In genomic region chr9:20620658-20621552, GRCh38 we compare ENCODE assay signal across 8 cellular contexts. TPM values are rescaled to one million over a fixed set of nuclear protein-coding genes. Genes with fewer than 3 reads are reported as not detected.
A peak's percentile ranks its signal among the peaks of the same experiment; 100 is the strongest.
DNase-seq lines count a peak whose midpoint lies in the region; ATAC-seq and TF ChIP-seq lines count a peak whose summit lies in the region.

No MANE protein-coding gene starts in this region.

- H3K27me3 Mint-ChIP-seq in nephron progenitor cell (ENCODE audit: low read depth, poor library complexity), result peaks cover 5% of the 10 kb centered on the region

- peak overlapping the region; percentile 81 for H3K27ac ChIP-seq in DND-41 (ENCODE audit: low read length)

- peaks cover 15% of the 10 kb centered on the region for H4K20me1 ChIP-seq in DND-41 (ENCODE audit: insufficient read depth, low read length)

- no peaks in the 10 kb centered on the region for H3K36me3 Mint-ChIP-seq in nephron progenitor cell (ENCODE audit: low read depth)

- H3K4me1 ChIP-seq in DND-41 (ENCODE audit: insufficient read depth, low read length), result peaks cover 61% of the 10 kb centered on the region

- peaks cover 7% of the 10 kb centered on the region; the same call in 1 of the 2 replicates for H3K36me3 ChIP-seq in DND-41 (ENCODE audit: insufficient read depth, low read length)

- TF ChIP-seq CTCF in DND-41 (IDR thresholded peaks at IDR 0.05; ENCODE audit: borderline replicate concordance, extremely low read depth, low read length, poor library complexity, severe bottlenecking) (no peak), fibroblast of pulmonary artery (IDR thresholded peaks at IDR 0.05; ENCODE audit: low read length, missing control alignments) (no peak), nephron progenitor cell (IDR thresholded peaks at IDR 0.05) (no peak)

- peak overlapping the region; percentile 96 for H3K4me2 ChIP-seq in DND-41 (ENCODE audit: insufficient read depth, low read length)

- H3K4me3 Mint-ChIP-seq in nephron progenitor cell, result peak overlapping the region; percentile 90

- H3K4me3 ChIP-seq in DND-41 (ENCODE audit: low read depth in 1 of 2, low read length in 2 of 2) (peak overlapping the region; percentile 78 to 89), fibroblast of pulmonary artery (replicated peaks; ENCODE audit: low read depth, low read length) (peak overlapping the region; percentile 66)

- DNase-seq in DND-41 (peak; percentile 57), NCI-H526 (lab: John Stamatoyannopoulos, UW) (peak; percentile 51 to 75), fibroblast of pulmonary artery (ENCODE audit: low read depth) (peak; percentile 48), nephron progenitor cell (peak; percentile 35), superior temporal gyrus (ENCODE audit: extremely low spot score) (peak; percentile 47)
- peak; percentile 21 to 42 for DNase-seq in activated T-helper 1 cell treated with anti-CD3 and anti-CD28 coated beads, Interleukin-2, amount 50 U/mL, for 16 hours (ENCODE audit: low read depth in 1 of 2, low spot score in 1 of 2)

- H3K27ac Mint-ChIP-seq in nephron progenitor cell, result peak overlapping the region; percentile 99

- peaks cover 57% of the 10 kb centered on the region for H3K79me2 ChIP-seq in DND-41 (ENCODE audit: insufficient read depth, low read length)

- peak overlapping the region; percentile 79 for H2AFZ ChIP-seq in DND-41 (ENCODE audit: low read depth, low read length)

- H3K9me3 ChIP-seq in DND-41 (ENCODE audit: insufficient read depth, low read length, severe bottlenecking), result no peaks in the 10 kb centered on the region

- no peaks in the 10 kb centered on the region for H3K9me3 Mint-ChIP-seq in nephron progenitor cell

- ATAC-seq in DND-41 (ENCODE audit: insufficient read depth, low read depth), result no peak
- no peak for ATAC-seq in HG03521 (IDR thresholded peaks at IDR 0.05; ENCODE audit: unreplicated experiment)
- ATAC-seq in esophagus mucosa, result no peak

- H3K4me1 Mint-ChIP-seq in nephron progenitor cell, result peaks cover 69% of the 10 kb centered on the region

- H3K27me3 ChIP-seq in DND-41 (ENCODE audit: insufficient read depth, low read length, poor library complexity), result peaks cover 7% of the 10 kb centered on the region

- peak overlapping the region; percentile 84 for H3K9ac ChIP-seq in DND-41 (ENCODE audit: low read depth, low read length)

RNA-seq across cellular contexts. Expression of gene MLLT3, which starts 1.4 kb away (rescaled TPM):
- total RNA-seq in esophagus mucosa, result 7.9 TPM
